Comparison of ENCODE assay signal across 32 cellular contexts in the genomic region with DNA sequence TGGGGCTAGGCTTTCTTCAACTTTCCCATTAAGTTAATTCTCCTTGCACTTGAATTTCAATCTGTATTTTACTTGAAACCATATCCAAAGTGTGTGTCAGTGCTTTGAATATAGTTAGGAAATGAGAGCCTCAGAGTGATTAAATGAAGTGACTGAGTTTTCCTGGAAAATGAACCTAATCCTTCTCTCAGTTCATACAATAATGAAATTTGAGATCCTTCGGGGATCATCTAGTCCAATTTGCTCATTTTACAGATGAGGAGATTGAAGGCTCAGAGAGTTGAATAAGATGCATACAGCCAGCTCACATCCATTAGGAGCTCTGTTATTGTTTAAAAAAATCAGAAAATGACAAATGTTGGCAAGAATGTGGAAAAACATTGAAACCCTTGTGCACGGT.
"Had no signal": no experiment of that assay in that cellular context is flagged by ENCODE, and none has a peak within 500 bp of the region (broad histone marks: within the 10 kb centered on the region; RNA-seq: fewer than 3 reads in every experiment).

No MANE protein-coding gene starts in this region.

- H3K4me1 ChIP-seq: breast epithelium had no signal

- DNase-seq: activated B cell treated with CpG ODN at 0.5 μM for 24 hours; activated CD4-positive, alpha-beta memory T cell treated with anti-CD3 and anti-CD28 coated beads for 36 hours; activated CD4-positive, alpha-beta T cell treated with anti-CD3 and anti-CD28 coated beads for 1 hour; activated CD4-positive, alpha-beta T cell treated with anti-CD3 and anti-CD28 coated beads for 36 hours; activated CD4-positive, alpha-beta T cell treated with anti-CD3 and anti-CD28 coated beads, Interleukin-2, amount 10 ng/mL, durations not matched to agents 24 days and 14 days; activated CD4-positive, alpha-beta T cell treated with anti-CD3 and anti-CD28 coated beads, Interleukin-2, amount 50 U/mL, for 1 hour; activated CD4-positive, alpha-beta T cell treated with anti-CD3 and anti-CD28 coated beads, Interleukin-2, amount 50 U/mL, for 4 hours; activated CD8-positive, alpha-beta memory T cell treated with anti-CD3 and anti-CD28 coated beads, Interleukin-2, amount 50 U/mL, for 4 hours; activated CD8-positive, alpha-beta T cell treated with anti-CD3 and anti-CD28 coated beads for 36 hours; activated effector memory CD4-positive, alpha-beta T cell treated with anti-CD3 and anti-CD28 coated beads, Interleukin-2, amount 50 U/mL, for 16 hours; activated gamma-delta T cell treated with Interleukin-2 at 50 U/mL for 16 hours; activated naive CD4-positive, alpha-beta T cell; activated naive CD4-positive, alpha-beta T cell treated with anti-CD3 and anti-CD28 coated beads for 36 hours; activated naive CD4-positive, alpha-beta T cell treated with anti-CD3 and anti-CD28 coated beads, Interleukin-2, amount 50 U/mL, for 16 hours; activated naive CD8-positive, alpha-beta T cell treated with anti-CD3 and anti-CD28 coated beads for 36 hours; activated T-cell treated with anti-CD3 and anti-CD28 coated beads for 4 hours; activated T-cell treated with anti-CD3 and anti-CD28 coated beads, Interleukin-2, amount 50 U/mL, for 1 hour; activated T-cell treated with anti-CD3 and anti-CD28 coated beads, Interleukin-2, amount 50 U/mL, for 4 hours; activated T-cell treated with anti-CD3 and anti-CD28 coated beads, Interleukin-2, amount 50 U/mL, for 72 hours; amniotic stem cell; aorta; body of pancreas; central memory CD4-positive, alpha-beta T cell; T-helper 2 cell; T-helper 9 cell had no signal

- H3K27ac ChIP-seq: adrenal gland, body of pancreas, brain microvascular endothelial cell, breast epithelium, VCaP had no signal

- ATAC-seq: activated CD4-positive, alpha-beta T cell treated with anti-CD3 and anti-CD28 coated beads for 36 hours; activated CD4-positive, CD25-positive, alpha-beta regulatory T cell treated with anti-CD3 and anti-CD28 coated beads, Interleukin-2, amount 50 U/mL, for 24 hours; activated CD8-positive, alpha-beta T cell treated with anti-CD3 and anti-CD28 coated beads for 36 hours; activated naive CD4-positive, alpha-beta T cell treated with anti-CD3 and anti-CD28 coated beads, Interleukin-2, amount 50 U/mL, for 72 hours; activated T-cell treated with anti-CD3 and anti-CD28 coated beads, Interleukin-2, amount 50 U/mL, for 4 hours; activated T-cell treated with anti-CD3 and anti-CD28 coated beads, Interleukin-2, amount 50 U/mL, for 72 hours; activated T-helper 17 cell treated with anti-CD3 and anti-CD28 coated beads, Interleukin-2, amount 50 U/mL, for 72 hours; body of pancreas had no signal

- H3K27me3 ChIP-seq: adrenal gland, body of pancreas, brain microvascular endothelial cell, breast epithelium had no signal

- H3K4me3 ChIP-seq: adrenal gland, body of pancreas, breast epithelium had no signal

- H3K9me3 ChIP-seq: adrenal gland, body of pancreas, breast epithelium had no signal

- H3K36me3 ChIP-seq: adrenal gland, brain microvascular endothelial cell, breast epithelium had no signal
